ENCODE assay signal across 1 cellular context in genomic region chr6:89434954-89435353, GRCh38.
TF ChIP-seq lines count a peak whose summit lies in the region.

No MANE protein-coding gene starts in this region.

TF ChIP-seq in HCT116, 20 proteins besides CTCF, POLR2A, EP300 and RAD21 (continued from another document):
- TF ChIP-seq MAX (IDR thresholded peaks at IDR 0.05) (no peak), TCF7L2 (IDR thresholded peaks at IDR 0.05; ENCODE audit: borderline replicate concordance, extremely low read depth, insufficient read depth, insufficient read length) (no peak), JUND (IDR thresholded peaks at IDR 0.05) (no peak), YY1 (IDR thresholded peaks at IDR 0.05; ENCODE audit: extremely low read depth, insufficient replicate concordance, low read depth, low read length) (no peak), EZH2 (IDR thresholded peaks at IDR 0.05) (no peak), CBX3 (IDR thresholded peaks at IDR 0.05; ENCODE audit: low read depth) (no peak), SRF (IDR thresholded peaks at IDR 0.05; ENCODE audit: low read depth) (no peak), REST (IDR thresholded peaks at IDR 0.05; ENCODE audit: low read depth) (no peak), ZBTB33 (IDR thresholded peaks at IDR 0.05; ENCODE audit: extremely low read depth, insufficient replicate concordance, low read length) (no peak), ZNF274 (IDR thresholded peaks at IDR 0.05; ENCODE audit: low read depth, low read length) (no peak), EGR1 (IDR thresholded peaks at IDR 0.05; ENCODE audit: low read depth) (no peak), POLR2AphosphoS5 (IDR thresholded peaks at IDR 0.05; ENCODE audit: low read depth, low read length) (no peak)
TF ChIP-seq in HCT116: peak in this region for 0.
